ENCODE assay signal across 1 cellular context in the genomic region with DNA sequence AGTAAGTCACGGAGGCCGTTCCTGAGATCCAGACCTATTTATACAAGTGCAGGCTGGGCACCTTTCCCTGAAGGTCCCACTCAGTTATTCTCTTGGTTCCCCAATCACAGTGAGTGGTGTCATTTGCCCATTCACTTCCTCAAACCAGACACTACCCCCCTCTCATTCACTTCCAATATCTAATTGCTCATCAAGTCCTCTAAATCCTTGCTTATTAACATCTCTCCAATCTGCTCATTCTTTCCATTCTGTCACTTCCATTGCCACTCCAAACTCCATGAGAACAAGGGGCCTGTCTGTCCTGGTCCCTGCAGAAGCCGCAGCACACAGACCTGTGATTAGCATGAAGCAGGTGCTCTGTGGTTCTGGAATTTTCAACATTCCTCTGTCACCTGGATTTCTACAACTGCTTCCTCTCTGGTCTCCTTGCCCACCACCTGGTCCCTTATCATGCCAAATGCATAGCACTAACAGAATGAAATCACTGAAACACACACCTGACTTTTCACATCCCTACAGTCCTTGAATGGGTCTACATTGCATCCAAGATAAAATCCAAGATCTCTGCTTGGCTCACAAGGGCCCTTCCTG.
TF ChIP-seq lines count a peak whose summit lies in the region.

No MANE protein-coding gene starts in this region.

TF ChIP-seq in SK-N-SH treated with all-trans-retinoic acid at 6 μM for 48 hours, 23 proteins besides CTCF, POLR2A, EP300 and RAD21 (continued from another document):
- TF ChIP-seq, protein P1, sequence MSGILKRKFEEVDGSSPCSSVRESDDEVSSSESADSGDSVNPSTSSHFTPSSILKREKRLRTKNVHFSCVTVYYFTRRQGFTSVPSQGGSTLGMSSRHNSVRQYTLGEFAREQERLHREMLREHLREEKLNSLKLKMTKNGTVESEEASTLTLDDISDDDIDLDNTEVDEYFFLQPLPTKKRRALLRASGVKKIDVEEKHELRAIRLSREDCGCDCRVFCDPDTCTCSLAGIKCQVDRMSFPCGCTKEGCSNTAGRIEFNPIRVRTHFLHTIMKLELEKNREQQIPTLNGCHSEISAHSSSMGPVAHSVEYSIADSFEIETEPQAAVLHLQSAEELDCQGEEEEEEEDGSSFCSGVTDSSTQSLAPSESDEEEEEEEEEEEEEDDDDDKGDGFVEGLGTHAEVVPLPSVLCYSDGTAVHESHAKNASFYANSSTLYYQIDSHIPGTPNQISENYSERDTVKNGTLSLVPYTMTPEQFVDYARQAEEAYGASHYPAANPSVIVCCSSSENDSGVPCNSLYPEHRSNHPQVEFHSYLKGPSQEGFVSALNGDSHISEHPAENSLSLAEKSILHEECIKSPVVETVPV (CRISPR knock-in tag; IDR thresholded peaks at IDR 0.05) = no peak
- TF ChIP-seq, protein P2, sequence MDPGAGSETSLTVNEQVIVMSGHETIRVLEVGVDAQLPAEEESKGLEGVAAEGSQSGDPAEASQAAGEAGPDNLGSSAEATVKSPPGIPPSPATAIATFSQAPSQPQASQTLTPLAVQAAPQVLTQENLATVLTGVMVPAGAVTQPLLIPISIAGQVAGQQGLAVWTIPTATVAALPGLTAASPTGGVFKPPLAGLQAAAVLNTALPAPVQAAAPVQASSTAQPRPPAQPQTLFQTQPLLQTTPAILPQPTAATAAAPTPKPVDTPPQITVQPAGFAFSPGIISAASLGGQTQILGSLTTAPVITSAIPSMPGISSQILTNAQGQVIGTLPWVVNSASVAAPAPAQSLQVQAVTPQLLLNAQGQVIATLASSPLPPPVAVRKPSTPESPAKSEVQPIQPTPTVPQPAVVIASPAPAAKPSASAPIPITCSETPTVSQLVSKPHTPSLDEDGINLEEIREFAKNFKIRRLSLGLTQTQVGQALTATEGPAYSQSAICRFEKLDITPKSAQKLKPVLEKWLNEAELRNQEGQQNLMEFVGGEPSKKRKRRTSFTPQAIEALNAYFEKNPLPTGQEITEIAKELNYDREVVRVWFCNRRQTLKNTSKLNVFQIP (CRISPR knock-in tag; IDR thresholded peaks at IDR 0.05; ENCODE audit: borderline replicate concordance, low read depth) = no peak
- TF ChIP-seq ZFP3 (CRISPR knock-in tag; IDR thresholded peaks at IDR 0.05) (no peak), ZNF8 (CRISPR knock-in tag; IDR thresholded peaks at IDR 0.05) (no peak), OSR1 (CRISPR knock-in tag; IDR thresholded peaks at IDR 0.05) (no peak), TOX (CRISPR knock-in tag; IDR thresholded peaks at IDR 0.05; ENCODE audit: borderline replicate concordance) (no peak)
